14 cellular contexts compared by ENCODE assay signal in genomic region chr2:182821172-182821571, GRCh38. TPM values are rescaled to one million over a fixed set of nuclear protein-coding genes. Genes with fewer than 3 reads are reported as not detected.
"Had no signal": no experiment of that assay in that cellular context is flagged by ENCODE, and none has a peak within 500 bp of the region (broad histone marks: within the 10 kb centered on the region; RNA-seq: fewer than 3 reads in every experiment).

No MANE protein-coding gene starts in this region.

- DNase-seq: activated CD4-positive, alpha-beta T cell treated with anti-CD3 and anti-CD28 coated beads for 1 hour; activated CD8-positive, alpha-beta memory T cell treated with anti-CD3 and anti-CD28 coated beads, Interleukin-2, amount 50 U/mL, for 4 hours; activated CD8-positive, alpha-beta T cell treated with anti-CD3 and anti-CD28 coated beads for 36 hours; midbrain; naive B cell; posterior cingulate gyrus; stimulated activated CD4-positive, alpha-beta T cell treated with anti-CD3 and anti-CD28 coated beads, Interleukin-15, amount 100 ng/mL, for 24 hours; stomach had no signal

- H3K9me3 ChIP-seq: ascending aorta, stomach, thoracic aorta, vagina had no signal

- H3K4me3 ChIP-seq: ascending aorta, cardiac muscle cell, hepatocyte, stomach, thoracic aorta, vagina had no signal

- H3K27ac Mint-ChIP-seq: activated CD8-positive, alpha-beta T cell treated with anti-CD3 and anti-CD28 coated beads for 36 hours; naive B cell had no signal

- H3K9me3 Mint-ChIP-seq: activated CD8-positive, alpha-beta T cell treated with anti-CD3 and anti-CD28 coated beads for 36 hours; naive B cell had no signal

- H3K4me1 Mint-ChIP-seq: naive B cell had no signal

- H3K36me3 ChIP-seq: ascending aorta, cardiac muscle cell, stomach, thoracic aorta, vagina had no signal

- ATAC-seq: activated CD8-positive, alpha-beta T cell treated with anti-CD3 and anti-CD28 coated beads for 36 hours had no signal

- H3K27me3 ChIP-seq: ascending aorta, cardiac muscle cell, hepatocyte, stomach, vagina had no signal

- H3K79me2 ChIP-seq: hepatocyte had no signal

- H2AFZ ChIP-seq: hepatocyte had no signal

- H3K36me3 Mint-ChIP-seq: naive B cell had no signal

- H3K27ac ChIP-seq: ascending aorta, cardiac muscle cell, hepatocyte, stomach, thoracic aorta, vagina had no signal

- H3K4me3 Mint-ChIP-seq: activated CD8-positive, alpha-beta T cell treated with anti-CD3 and anti-CD28 coated beads for 36 hours; naive B cell had no signal

- H3K4me1 ChIP-seq: vagina had no signal

- H3K4me2 ChIP-seq: hepatocyte had no signal

RNA-seq across cellular contexts. Expression of gene FRZB, which starts 45.3 kb away (rescaled TPM):
- total RNA-seq: activated CD8-positive, alpha-beta T cell treated with anti-CD3 and anti-CD28 coated beads for 36 hours; T-helper 2 cell treated with Interferon-gamma antibody and Interleukin-4, amounts not matched to agents 100 ng/mL and 5 ng/mL, for 36 hours had no signal
